ENCODE assay signal across 23 cellular contexts in the genomic region with DNA sequence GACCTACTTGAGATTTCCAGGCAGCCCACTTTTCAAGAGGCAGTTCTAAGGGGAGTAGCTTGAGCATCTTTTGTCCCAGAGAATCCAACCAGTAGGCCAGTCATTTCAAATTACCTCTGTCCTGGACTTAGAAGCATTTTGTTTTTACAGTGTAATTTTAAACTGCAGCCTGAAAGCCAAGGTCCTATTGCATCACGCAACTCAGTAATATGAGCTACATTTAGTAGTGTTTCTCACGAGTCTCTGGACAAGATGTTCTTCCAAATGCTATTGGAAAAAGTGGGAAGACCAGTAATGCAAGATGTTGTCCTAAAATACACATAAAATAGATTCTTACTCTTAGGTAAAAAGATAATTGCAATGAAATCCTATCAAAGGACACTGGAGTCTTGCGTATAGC.
"Had no signal": no experiment of that assay in that cellular context is flagged by ENCODE, and none has a peak within 500 bp of the region (broad histone marks: within the 10 kb centered on the region; RNA-seq: fewer than 3 reads in every experiment).

No MANE protein-coding gene starts in this region.

- H3K27ac ChIP-seq: epithelial cell of prostate, esophagus muscularis mucosa, hepatocyte, neural progenitor cell, ovary, spleen, tibial nerve, upper lobe of right lung, vagina had no signal

- H3K4me2 ChIP-seq: hepatocyte, neural progenitor cell had no signal

- H3K27me3 ChIP-seq: esophagus muscularis mucosa, hepatocyte, neural progenitor cell, ovary, tibial nerve, upper lobe of right lung, vagina had no signal

- DNase-seq: cortex of kidney; effector memory CD4-positive, alpha-beta T cell; kidney; left cardiac atrium; left ventricle myocardium superior; mesenchymal stem cell; midbrain; right cardiac atrium; spleen; stimulated activated CD4-positive, alpha-beta T cell treated with anti-CD3 and anti-CD28 coated beads, Interleukin-15, amount 100 ng/mL, for 24 hours; stimulated activated CD4-positive, alpha-beta T cell treated with anti-CD3 and anti-CD28 coated beads, Interleukin-1b, Interleukin-23, amount 100 ng/mL, for 48 hours; stimulated activated CD4-positive, alpha-beta T cell treated with anti-CD3 and anti-CD28 coated beads, Interleukin-4, amount 100 ng/mL, for 24 hours; upper lobe of right lung had no signal

- H3K4me1 ChIP-seq: esophagus muscularis mucosa, neural progenitor cell, spleen, tibial nerve, upper lobe of right lung, vagina had no signal

- H3K79me2 ChIP-seq: hepatocyte had no signal

- H3K36me3 ChIP-seq: esophagus muscularis mucosa, neural progenitor cell, ovary, spleen, tibial nerve, upper lobe of right lung, vagina had no signal

- H3K9ac ChIP-seq: neural progenitor cell had no signal

- H3K4me3 ChIP-seq: esophagus muscularis mucosa, hepatocyte, lung, neural progenitor cell, ovary, spleen, tibial nerve, upper lobe of right lung, vagina had no signal

- H2AFZ ChIP-seq: hepatocyte, neural progenitor cell had no signal

- FAIRE-seq: kidney had no signal

- ATAC-seq: left cardiac atrium; left ventricle myocardium superior; natural killer cell treated with Interleukin-12 subunit alpha and Interleukin-12 subunit beta and Interleukin-15 and Interleukin-18, amount 100 ng/mL, for 72 hours; right cardiac atrium; stimulated activated memory B cell treated with anti-CD40 and anti-IgM and Interleukin-4, amounts not matched to agents 10 μg/mL and 1 μg/mL and 100 μg/mL, for 72 hours; upper lobe of right lung had no signal

- H3K9me3 ChIP-seq: esophagus muscularis mucosa, ovary, spleen, tibial nerve, upper lobe of right lung, vagina had no signal
